Comparison of ENCODE assay signal across 9 cellular contexts in genomic region chr11:46528445-46529085, GRCh38.
DNase-seq lines count a peak whose midpoint lies in the region; ATAC-seq lines count a peak whose summit lies in the region.
"Had no signal": no experiment of that assay in that cellular context is flagged by ENCODE, and none has a peak within 500 bp of the region (broad histone marks: within the 10 kb centered on the region; RNA-seq: fewer than 3 reads in every experiment).

No MANE protein-coding gene starts in this region.

- H3K27ac Mint-ChIP-seq in activated naive CD4-positive, alpha-beta T cell treated with anti-CD3 and anti-CD28 coated beads, Interleukin-2, amount 50 U/mL, for 72 hours = peak overlapping the region; percentile 10 to 27
- H3K27ac Mint-ChIP-seq: WTC11 had no signal

- ATAC-seq in GM21390 (IDR thresholded peaks at IDR 0.05; ENCODE audit: unreplicated experiment) = peak; percentile 23
- peak; percentile 61 to 65 for ATAC-seq in activated naive CD4-positive, alpha-beta T cell treated with anti-CD3 and anti-CD28 coated beads, Interleukin-2, amount 50 U/mL, for 72 hours

- no peaks in the 10 kb centered on the region for H3K9me3 Mint-ChIP-seq in activated naive CD4-positive, alpha-beta T cell treated with anti-CD3 and anti-CD28 coated beads, Interleukin-2, amount 50 U/mL, for 72 hours

- H3K36me3 Mint-ChIP-seq in activated naive CD4-positive, alpha-beta T cell treated with anti-CD3 and anti-CD28 coated beads, Interleukin-2, amount 50 U/mL, for 72 hours = peaks cover 0 to 11% of the 10 kb centered on the region in 2 donors

- DNase-seq in activated T-cell treated with anti-CD3 and anti-CD28 coated beads for 24 hours (ENCODE audit: low read depth) = peak; percentile 17
- DNase-seq in activated T-cell treated with anti-CD3 and anti-CD28 coated beads for 4 hours = no peak
- DNase-seq in activated naive CD4-positive, alpha-beta T cell treated with anti-CD3 and anti-CD28 coated beads, Interleukin-2, amount 50 U/mL, for 72 hours (ENCODE audit: low spot score in 2 of 2) = no peak
- DNase-seq in stimulated activated CD4-positive, alpha-beta T cell treated with anti-CD3 and anti-CD28 coated beads, Interleukin-12 subunit alpha, Interleukin-12 subunit beta, amount 100 ng/mL, for 48 hours (ENCODE audit: low read depth in 2 of 3, low spot score in 1 of 3) = peak in 2 of 3 donors; percentile 8 to 16
- no peak for DNase-seq in AG08395 (ENCODE audit: low spot score)
- DNase-seq in central memory CD4-positive, alpha-beta T cell = no peak
- no peak for DNase-seq in midbrain (lab: John Stamatoyannopoulos, UW)

Comparison
In these comparisons a context has a peak if more than half of its experiments do, and no peak if none do; other contexts are left out.
1. DNase-seq: peak in activated T-cell treated with anti-CD3 and anti-CD28 coated beads for 24 hours (single experiment) and stimulated activated CD4-positive, alpha-beta T cell treated with anti-CD3 and anti-CD28 coated beads, Interleukin-12 subunit alpha, Interleukin-12 subunit beta, amount 100 ng/mL, for 48 hours (2 of 3); none in activated T-cell treated with anti-CD3 and anti-CD28 coated beads for 4 hours (single experiment), activated naive CD4-positive, alpha-beta T cell treated with anti-CD3 and anti-CD28 coated beads, Interleukin-2, amount 50 U/mL, for 72 hours (0 of 2), AG08395 (single experiment), central memory CD4-positive, alpha-beta T cell (single experiment) and midbrain (single experiment).